1 cellular context compared by ENCODE assay signal in the genomic region with DNA sequence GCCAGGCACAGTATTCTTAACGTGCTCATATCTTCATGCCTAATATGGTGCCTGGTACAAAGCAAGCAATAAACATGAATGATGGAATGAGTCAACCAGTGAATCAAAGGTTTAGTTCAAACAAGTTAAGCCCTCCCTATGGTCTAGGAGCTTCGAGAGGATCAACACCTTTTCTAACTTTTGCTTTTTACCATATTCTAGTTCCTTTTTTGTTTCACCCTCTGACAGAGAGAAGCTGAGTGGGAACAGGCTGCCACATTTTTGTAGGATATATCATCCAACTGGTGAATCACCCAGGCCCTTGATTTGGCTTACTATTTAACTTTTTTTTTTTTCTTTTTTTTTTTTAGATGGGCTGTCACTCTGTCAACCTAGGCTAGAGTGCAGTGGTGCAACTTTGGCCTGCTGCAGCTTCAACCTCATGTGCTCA.
TF ChIP-seq lines count a peak whose summit lies in the region.

No MANE protein-coding gene starts in this region.

TF ChIP-seq in HCT116, 20 proteins besides CTCF, POLR2A, EP300 and RAD21 (continued from another document):
- TF ChIP-seq, protein P1, sequence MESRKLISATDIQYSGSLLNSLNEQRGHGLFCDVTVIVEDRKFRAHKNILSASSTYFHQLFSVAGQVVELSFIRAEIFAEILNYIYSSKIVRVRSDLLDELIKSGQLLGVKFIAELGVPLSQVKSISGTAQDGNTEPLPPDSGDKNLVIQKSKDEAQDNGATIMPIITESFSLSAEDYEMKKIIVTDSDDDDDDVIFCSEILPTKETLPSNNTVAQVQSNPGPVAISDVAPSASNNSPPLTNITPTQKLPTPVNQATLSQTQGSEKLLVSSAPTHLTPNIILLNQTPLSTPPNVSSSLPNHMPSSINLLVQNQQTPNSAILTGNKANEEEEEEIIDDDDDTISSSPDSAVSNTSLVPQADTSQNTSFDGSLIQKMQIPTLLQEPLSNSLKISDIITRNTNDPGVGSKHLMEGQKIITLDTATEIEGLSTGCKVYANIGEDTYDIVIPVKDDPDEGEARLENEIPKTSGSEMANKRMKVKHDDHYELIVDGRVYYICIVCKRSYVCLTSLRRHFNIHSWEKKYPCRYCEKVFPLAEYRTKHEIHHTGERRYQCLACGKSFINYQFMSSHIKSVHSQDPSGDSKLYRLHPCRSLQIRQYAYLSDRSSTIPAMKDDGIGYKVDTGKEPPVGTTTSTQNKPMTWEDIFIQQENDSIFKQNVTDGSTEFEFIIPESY (IDR thresholded peaks at IDR 0.05; ENCODE audit: extremely low read depth, insufficient replicate concordance, low read length) = no peak
- no peak for TF ChIP-seq SIN3A (IDR thresholded peaks at IDR 0.05; ENCODE audit: low read depth)
- TF ChIP-seq, protein P2, sequence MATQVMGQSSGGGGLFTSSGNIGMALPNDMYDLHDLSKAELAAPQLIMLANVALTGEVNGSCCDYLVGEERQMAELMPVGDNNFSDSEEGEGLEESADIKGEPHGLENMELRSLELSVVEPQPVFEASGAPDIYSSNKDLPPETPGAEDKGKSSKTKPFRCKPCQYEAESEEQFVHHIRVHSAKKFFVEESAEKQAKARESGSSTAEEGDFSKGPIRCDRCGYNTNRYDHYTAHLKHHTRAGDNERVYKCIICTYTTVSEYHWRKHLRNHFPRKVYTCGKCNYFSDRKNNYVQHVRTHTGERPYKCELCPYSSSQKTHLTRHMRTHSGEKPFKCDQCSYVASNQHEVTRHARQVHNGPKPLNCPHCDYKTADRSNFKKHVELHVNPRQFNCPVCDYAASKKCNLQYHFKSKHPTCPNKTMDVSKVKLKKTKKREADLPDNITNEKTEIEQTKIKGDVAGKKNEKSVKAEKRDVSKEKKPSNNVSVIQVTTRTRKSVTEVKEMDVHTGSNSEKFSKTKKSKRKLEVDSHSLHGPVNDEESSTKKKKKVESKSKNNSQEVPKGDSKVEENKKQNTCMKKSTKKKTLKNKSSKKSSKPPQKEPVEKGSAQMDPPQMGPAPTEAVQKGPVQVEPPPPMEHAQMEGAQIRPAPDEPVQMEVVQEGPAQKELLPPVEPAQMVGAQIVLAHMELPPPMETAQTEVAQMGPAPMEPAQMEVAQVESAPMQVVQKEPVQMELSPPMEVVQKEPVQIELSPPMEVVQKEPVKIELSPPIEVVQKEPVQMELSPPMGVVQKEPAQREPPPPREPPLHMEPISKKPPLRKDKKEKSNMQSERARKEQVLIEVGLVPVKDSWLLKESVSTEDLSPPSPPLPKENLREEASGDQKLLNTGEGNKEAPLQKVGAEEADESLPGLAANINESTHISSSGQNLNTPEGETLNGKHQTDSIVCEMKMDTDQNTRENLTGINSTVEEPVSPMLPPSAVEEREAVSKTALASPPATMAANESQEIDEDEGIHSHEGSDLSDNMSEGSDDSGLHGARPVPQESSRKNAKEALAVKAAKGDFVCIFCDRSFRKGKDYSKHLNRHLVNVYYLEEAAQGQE (IDR thresholded peaks at IDR 0.05; ENCODE audit: low read depth) = no peak
- no peak for TF ChIP-seq ZFX (IDR thresholded peaks at IDR 0.05)
- no peak for TF ChIP-seq CBX3 (IDR thresholded peaks at IDR 0.05; ENCODE audit: low read depth)
- peak; percentile 96 for TF ChIP-seq SRF (IDR thresholded peaks at IDR 0.05; ENCODE audit: low read depth)
- TF ChIP-seq EGR1 (IDR thresholded peaks at IDR 0.05; ENCODE audit: low read depth) = no peak
TF ChIP-seq in HCT116: peak in this region for 6.
